Comparison of ENCODE assay signal across 13 cellular contexts in the genomic region with DNA sequence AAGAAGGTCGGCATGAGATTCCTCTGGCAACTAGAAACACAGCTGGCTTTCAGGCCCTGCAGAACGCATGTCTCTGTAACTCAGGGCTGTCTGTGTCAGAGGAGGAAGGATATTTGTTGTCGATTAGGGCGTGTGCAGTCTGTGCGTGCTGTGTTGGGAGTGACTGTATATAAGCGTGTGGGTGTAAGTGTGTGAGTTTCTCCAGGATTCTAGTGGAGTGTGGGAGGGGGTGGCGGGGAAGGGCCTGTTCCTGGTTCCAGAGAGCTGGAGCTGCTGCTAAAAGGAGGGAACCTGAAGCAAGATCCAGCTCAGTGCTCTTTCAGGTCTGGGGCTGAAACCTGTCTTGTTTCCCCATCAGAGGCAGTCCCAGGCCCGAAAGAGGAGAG.
A peak's percentile ranks its signal among the peaks of the same experiment; 100 is the strongest.
DNase-seq lines count a peak whose midpoint lies in the region; ATAC-seq, FAIRE-seq and TF ChIP-seq lines count a peak whose summit lies in the region.
"Had no signal": no experiment of that assay in that cellular context is flagged by ENCODE, and none has a peak within 500 bp of the region (broad histone marks: within the 10 kb centered on the region; RNA-seq: fewer than 3 reads in every experiment).

No MANE protein-coding gene starts in this region.

- no peak overlapping the region for H3K18ac ChIP-seq in mesenchymal stem cell (ENCODE audit: low read depth in 1 of 2, low read length in 2 of 2)

- H2BK15ac ChIP-seq in mesenchymal stem cell (ENCODE audit: low read depth, poor library complexity, severe bottlenecking) = no peak overlapping the region

- no peak for TF ChIP-seq CTCF in OCI-LY3 (IDR thresholded peaks at IDR 0.05; ENCODE audit: low read depth, low read length)
- TF ChIP-seq CTCF in endothelial cell of umbilical vein (IDR thresholded peaks at IDR 0.05; ENCODE audit: extremely low read depth in 1 of 2, insufficient read depth in 1 of 2, low read depth in 1 of 2, low read length in 2 of 2) = no peak

- no peak for ATAC-seq in activated T-helper 17 cell treated with anti-CD3 and anti-CD28 coated beads, Interleukin-2, amount 50 U/mL, for 72 hours (replicated peaks)

- H3K27me3 ChIP-seq in OCI-LY3 (ENCODE audit: low read depth, low read length) (no peaks in the 10 kb centered on the region), endothelial cell of umbilical vein (ENCODE audit: control insufficient read depth in 2 of 2, insufficient read depth in 2 of 2, low read length in 2 of 2) (no peaks in the 10 kb centered on the region), mesenchymal stem cell (ENCODE audit: control insufficient read depth in 1 of 2, insufficient read depth in 1 of 2, low read length in 2 of 2) (no peaks in the 10 kb centered on the region)

- 92% methylated on average over 8 of the region's 8 CpGs for WGBS in mesenchymal stem cell

- H3K9ac ChIP-seq in OCI-LY3 (ENCODE audit: low read length) (peak overlapping the region; percentile 70; the same call in 1 of the 2 replicates), endothelial cell of umbilical vein (replicated peaks; ENCODE audit: extremely low read depth, insufficient read depth, low read length) (no peak overlapping the region), mesenchymal stem cell (ENCODE audit: low read length) (peak overlapping the region; percentile 80)

- H2AFZ ChIP-seq in OCI-LY3 (ENCODE audit: low read depth, low read length) (0 out of 2 replicates have a peak overlapping the region, but pooled peaks have one; percentile 83), endothelial cell of umbilical vein (ENCODE audit: low read depth, low read length) (peak overlapping the region; percentile 54), mesenchymal stem cell (ENCODE audit: low read depth, low read length) (no peak overlapping the region)

- H3K27ac ChIP-seq in OCI-LY3 (ENCODE audit: low read length) = peak overlapping the region; percentile 65
- H3K27ac ChIP-seq in endothelial cell of umbilical vein (ENCODE audit: insufficient read depth, low read depth, low read length) = no peak overlapping the region
- H3K27ac ChIP-seq in mesenchymal stem cell (ENCODE audit: low read length, poor library complexity, severe bottlenecking) = no peak overlapping the region
- H3K27ac ChIP-seq in temporal lobe (ENCODE audit: low read depth, low read length) = peak overlapping the region; percentile 25

- no peak for DNase-seq in endothelial cell of umbilical vein (ENCODE audit: low read depth, low spot score)
- no peak for DNase-seq in mesenchymal stem cell
- no peak for DNase-seq in glomerular visceral epithelial cell (ENCODE audit: extremely low spot score)
- no peak for DNase-seq in NCI-H1694 treated with DMSO at 0.1 percent for 48 hours (lab: John Stamatoyannopoulos, UW)
- no peak for DNase-seq in retina
- DNase-seq: activated CD4-positive, alpha-beta memory T cell treated with anti-CD3 and anti-CD28 coated beads for 36 hours; NK-92 treated with Interleukin-12 subunit alpha and Interleukin-12 subunit beta, amount 100 ng/mL, for 24 hours had no signal

- dilution Hi-C loops in endothelial cell of umbilical vein (cut with MboI; ENCODE audit: extremely low pct_ligation_motif_present, low sequenced_read_pairs) = no loop called here

- intact Hi-C loops in endothelial cell of umbilical vein (cut with micrococcal nuclease) = loop anchor here (1.0 to 5.0 kb wide), 6 partner anchors 72 to 584 kb away; no protein-coding TSS in a partner anchor

- no peak overlapping the region for H3K27ac Mint-ChIP-seq in activated T-helper 17 cell treated with anti-CD3 and anti-CD28 coated beads, Interleukin-2, amount 50 U/mL, for 72 hours
- H3K27ac Mint-ChIP-seq: activated CD4-positive, alpha-beta memory T cell treated with anti-CD3 and anti-CD28 coated beads for 36 hours; activated naive CD4-positive, alpha-beta T cell treated with anti-CD3 and anti-CD28 coated beads, Interleukin-2, amount 50 U/mL, for 24 hours; IgD-negative memory B cell; T-helper 1 cell treated with Interleukin-12 subunit alpha and Interleukin-12 subunit beta and Interleukin-4 antibody, amounts not matched to agents 30 μg/mL and 1 μg/mL, for 36 hours had no signal

- H2BK12ac ChIP-seq in mesenchymal stem cell (ENCODE audit: low read length in 2 of 2) = no peak overlapping the region

- H3K4me1 ChIP-seq in OCI-LY3 (ENCODE audit: low read length) (peaks cover 42% of the 10 kb centered on the region), endothelial cell of umbilical vein (ENCODE audit: control insufficient read depth, extremely low read depth, insufficient read depth, low read length) (no peaks in the 10 kb centered on the region), mesenchymal stem cell (ENCODE audit: control insufficient read depth, insufficient read depth, low read depth, low read length) (no peaks in the 10 kb centered on the region)

- no peaks in the 10 kb centered on the region for H3K36me3 Mint-ChIP-seq in activated T-helper 17 cell treated with anti-CD3 and anti-CD28 coated beads, Interleukin-2, amount 50 U/mL, for 72 hours (ENCODE audit: low read depth)
- H3K36me3 Mint-ChIP-seq: activated CD4-positive, alpha-beta memory T cell treated with anti-CD3 and anti-CD28 coated beads for 36 hours; activated naive CD4-positive, alpha-beta T cell treated with anti-CD3 and anti-CD28 coated beads, Interleukin-2, amount 50 U/mL, for 24 hours; IgD-negative memory B cell had no signal

- CTCF ChIA-PET in endothelial cell of umbilical vein (lab: Charles Lee) = interaction anchor here (0.7 to 7.0 kb wide), 9 partner anchors 13 to 191 kb away, joined by 3 to 77 read pairs (median 4); a partner anchor contains a TSS

- no peaks in the 10 kb centered on the region for H3K79me1 ChIP-seq in mesenchymal stem cell (replicated peaks; ENCODE audit: low read length, poor library complexity, severe bottlenecking)

- peak overlapping the region; percentile 52 for H4K8ac ChIP-seq in mesenchymal stem cell (ENCODE audit: low read length)

- H3K9me1 ChIP-seq in endothelial cell of umbilical vein (replicated peaks; ENCODE audit: control insufficient read depth, extremely low read depth, insufficient read depth, low read length) = no peaks in the 10 kb centered on the region

- no peaks in the 10 kb centered on the region for H3K36me3 ChIP-seq in OCI-LY3 (replicated peaks; ENCODE audit: low read depth, low read length)
- no peaks in the 10 kb centered on the region for H3K36me3 ChIP-seq in endothelial cell of umbilical vein (ENCODE audit: control insufficient read depth in 2 of 2, extremely low read depth in 1 of 2, insufficient read depth in 2 of 2, low read length in 2 of 2)
- no peaks in the 10 kb centered on the region for H3K36me3 ChIP-seq in mesenchymal stem cell (ENCODE audit: control insufficient read depth in 1 of 2, insufficient read depth in 2 of 2, low read depth in 1 of 2, low read length in 2 of 2)

- no peak for TF ChIP-seq POLR2A in endothelial cell of umbilical vein (IDR thresholded peaks at IDR 0.05; ENCODE audit: low read depth, low read length)

- H3K9me3 Mint-ChIP-seq in activated T-helper 17 cell treated with anti-CD3 and anti-CD28 coated beads, Interleukin-2, amount 50 U/mL, for 72 hours = no peaks in the 10 kb centered on the region
- H3K9me3 Mint-ChIP-seq: activated CD4-positive, alpha-beta memory T cell treated with anti-CD3 and anti-CD28 coated beads for 36 hours; activated naive CD4-positive, alpha-beta T cell treated with anti-CD3 and anti-CD28 coated beads, Interleukin-2, amount 50 U/mL, for 24 hours; IgD-negative memory B cell; T-helper 1 cell treated with Interleukin-12 subunit alpha and Interleukin-12 subunit beta and Interleukin-4 antibody, amounts not matched to agents 30 μg/mL and 1 μg/mL, for 36 hours had no signal

- no peak overlapping the region for H4K91ac ChIP-seq in mesenchymal stem cell (ENCODE audit: low read length)

- no peak overlapping the region for H3K4me3 Mint-ChIP-seq in activated T-helper 17 cell treated with anti-CD3 and anti-CD28 coated beads, Interleukin-2, amount 50 U/mL, for 72 hours
- H3K4me3 Mint-ChIP-seq: activated CD4-positive, alpha-beta memory T cell treated with anti-CD3 and anti-CD28 coated beads for 36 hours; activated naive CD4-positive, alpha-beta T cell treated with anti-CD3 and anti-CD28 coated beads, Interleukin-2, amount 50 U/mL, for 24 hours; IgD-negative memory B cell; T-helper 1 cell treated with Interleukin-12 subunit alpha and Interleukin-12 subunit beta and Interleukin-4 antibody, amounts not matched to agents 30 μg/mL and 1 μg/mL, for 36 hours had no signal

- BruUV-seq in endothelial cell of umbilical vein (replicated peaks; lab: Mats Ljungman, UMichigan) = no TSS peak

- H3K9me3 ChIP-seq in OCI-LY3 (ENCODE audit: insufficient read depth, low read length) = no peaks in the 10 kb centered on the region
- no peaks in the 10 kb centered on the region for H3K9me3 ChIP-seq in endothelial cell of umbilical vein (replicated peaks; ENCODE audit: control insufficient read depth, insufficient read depth, low read length)
- no peaks in the 10 kb centered on the region for H3K9me3 ChIP-seq in mesenchymal stem cell (ENCODE audit: control insufficient read depth, low read length)

- no peaks in the 10 kb centered on the region for H3K79me2 ChIP-seq in OCI-LY3 (ENCODE audit: low read length)
- H3K79me2 ChIP-seq in endothelial cell of umbilical vein (ENCODE audit: control insufficient read depth, insufficient read depth, low read length) = no peaks in the 10 kb centered on the region

- H2AK5ac ChIP-seq in mesenchymal stem cell (ENCODE audit: low read length, severe bottlenecking) = no peak overlapping the region

- no peak overlapping the region for H2BK120ac ChIP-seq in mesenchymal stem cell (ENCODE audit: low read depth, low read length)

- H3K23ac ChIP-seq in mesenchymal stem cell (ENCODE audit: low read length in 2 of 2) = no peak overlapping the region

- FAIRE-seq in endothelial cell of umbilical vein (lab: Jason Lieb, UNC) = peak; percentile 64

- POLR2A ChIA-PET in endothelial cell of umbilical vein (lab: Charles Lee) = no interaction called here

- H4K20me1 ChIP-seq in OCI-LY3 (ENCODE audit: insufficient read depth, low read length) = no peaks in the 10 kb centered on the region
- H4K20me1 ChIP-seq in endothelial cell of umbilical vein (replicated peaks; ENCODE audit: control insufficient read depth, extremely low read depth, insufficient read depth, low read length) = no peaks in the 10 kb centered on the region

- H2BK5ac ChIP-seq in mesenchymal stem cell (ENCODE audit: low read depth, low read length, poor library complexity, severe bottlenecking) = no peak overlapping the region

- no peak overlapping the region for H3K4ac ChIP-seq in mesenchymal stem cell (ENCODE audit: low read depth in 1 of 2, low read length in 2 of 2)

- no peaks in the 10 kb centered on the region for H3K27me3 Mint-ChIP-seq in activated T-helper 17 cell treated with anti-CD3 and anti-CD28 coated beads, Interleukin-2, amount 50 U/mL, for 72 hours
- H3K27me3 Mint-ChIP-seq: activated naive CD4-positive, alpha-beta T cell treated with anti-CD3 and anti-CD28 coated beads, Interleukin-2, amount 50 U/mL, for 24 hours; IgD-negative memory B cell had no signal

- no peaks in the 10 kb centered on the region for H3K4me1 Mint-ChIP-seq in activated T-helper 17 cell treated with anti-CD3 and anti-CD28 coated beads, Interleukin-2, amount 50 U/mL, for 72 hours
- H3K4me1 Mint-ChIP-seq: activated naive CD4-positive, alpha-beta T cell treated with anti-CD3 and anti-CD28 coated beads, Interleukin-2, amount 50 U/mL, for 24 hours; IgD-negative memory B cell had no signal

- no peak overlapping the region for H3K14ac ChIP-seq in mesenchymal stem cell (ENCODE audit: low read length in 2 of 2)

- H3K4me2 ChIP-seq in OCI-LY3 (ENCODE audit: low read length) (0 out of 2 replicates have a peak overlapping the region, but pooled peaks have one; percentile 80), endothelial cell of umbilical vein (ENCODE audit: insufficient read depth, low read length) (no peak overlapping the region), mesenchymal stem cell (ENCODE audit: low read length, poor library complexity, severe bottlenecking) (no peak overlapping the region)

- H3K4me3 ChIP-seq in OCI-LY3 (ENCODE audit: low read length) (no peak overlapping the region), endothelial cell of umbilical vein (replicated peaks in 1 of 3; ENCODE audit: insufficient read depth in 1 of 3, low read depth in 1 of 3, low read length in 3 of 3) (no peak overlapping the region), mesenchymal stem cell (ENCODE audit: insufficient read depth in 1 of 2, low read depth in 1 of 2, low read length in 2 of 2) (no peak overlapping the region)

Comparison
In these comparisons a context has a peak if more than half of its experiments do, and no peak if none do; other contexts are left out.
1. H3K27ac ChIP-seq: peak in OCI-LY3 (single experiment) and temporal lobe (single experiment); none in endothelial cell of umbilical vein (single experiment) and mesenchymal stem cell (single experiment).